8 cellular contexts compared by ENCODE assay signal in genomic region chr6:109455502-109456282, GRCh38. TPM values are rescaled to one million over a fixed set of nuclear protein-coding genes. Genes with fewer than 3 reads are reported as not detected.
DNase-seq lines count a peak whose midpoint lies in the region; ATAC-seq and FAIRE-seq lines count a peak whose summit lies in the region.

A gene with protein sequence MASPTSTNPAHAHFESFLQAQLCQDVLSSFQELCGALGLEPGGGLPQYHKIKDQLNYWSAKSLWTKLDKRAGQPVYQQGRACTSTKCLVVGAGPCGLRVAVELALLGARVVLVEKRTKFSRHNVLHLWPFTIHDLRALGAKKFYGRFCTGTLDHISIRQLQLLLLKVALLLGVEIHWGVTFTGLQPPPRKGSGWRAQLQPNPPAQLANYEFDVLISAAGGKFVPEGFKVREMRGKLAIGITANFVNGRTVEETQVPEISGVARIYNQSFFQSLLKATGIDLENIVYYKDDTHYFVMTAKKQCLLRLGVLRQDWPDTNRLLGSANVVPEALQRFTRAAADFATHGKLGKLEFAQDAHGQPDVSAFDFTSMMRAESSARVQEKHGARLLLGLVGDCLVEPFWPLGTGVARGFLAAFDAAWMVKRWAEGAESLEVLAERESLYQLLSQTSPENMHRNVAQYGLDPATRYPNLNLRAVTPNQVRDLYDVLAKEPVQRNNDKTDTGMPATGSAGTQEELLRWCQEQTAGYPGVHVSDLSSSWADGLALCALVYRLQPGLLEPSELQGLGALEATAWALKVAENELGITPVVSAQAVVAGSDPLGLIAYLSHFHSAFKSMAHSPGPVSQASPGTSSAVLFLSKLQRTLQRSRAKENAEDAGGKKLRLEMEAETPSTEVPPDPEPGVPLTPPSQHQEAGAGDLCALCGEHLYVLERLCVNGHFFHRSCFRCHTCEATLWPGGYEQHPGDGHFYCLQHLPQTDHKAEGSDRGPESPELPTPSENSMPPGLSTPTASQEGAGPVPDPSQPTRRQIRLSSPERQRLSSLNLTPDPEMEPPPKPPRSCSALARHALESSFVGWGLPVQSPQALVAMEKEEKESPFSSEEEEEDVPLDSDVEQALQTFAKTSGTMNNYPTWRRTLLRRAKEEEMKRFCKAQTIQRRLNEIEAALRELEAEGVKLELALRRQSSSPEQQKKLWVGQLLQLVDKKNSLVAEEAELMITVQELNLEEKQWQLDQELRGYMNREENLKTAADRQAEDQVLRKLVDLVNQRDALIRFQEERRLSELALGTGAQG (minus strand): TSS chr6:109455772. CDS start chr6:109454196, 1,576 bp downstream.

- H4K91ac ChIP-seq in trophoblast cell (ENCODE audit: low read depth, low read length) = peak within 1 kb of the TSS; percentile 93

- no peak within 1 kb of the TSS for H3K23ac ChIP-seq in trophoblast cell (ENCODE audit: low read length)

- H3K18ac ChIP-seq in trophoblast cell (ENCODE audit: low read length) = peak within 1 kb of the TSS; percentile 86

- peak within 1 kb of the TSS; percentile 98 for H3K4me2 ChIP-seq in trophoblast cell (ENCODE audit: low read length)

- no peak for FAIRE-seq in urothelium cell line (lab: Jason Lieb, UNC)

- no peaks in the 10 kb centered on the region for H3K27me3 ChIP-seq in trophoblast cell (ENCODE audit: insufficient read depth, low read length)

- DNase-seq in EL (peak; percentile 67), HuH-7.5 (ENCODE audit: low spot score) (peak; percentile 59), SK-MEL-5 (ENCODE audit: low read depth, low spot score) (no peak), Right ventricle myocardium inferior (ENCODE audit: missing footprints) (peak; percentile 90), trophoblast cell (peak; percentile 36 to 56), urothelium cell line (ENCODE audit: low spot score) (peak; percentile 67)
- peak; percentile 64 to 76 for DNase-seq in activated naive CD4-positive, alpha-beta T cell treated with anti-CD3 and anti-CD28 coated beads, Interleukin-2, amount 50 U/mL, for 72 hours (ENCODE audit: low spot score in 2 of 2)

- peaks cover 7% of the 10 kb centered on the region for H3K79me2 ChIP-seq in trophoblast cell (ENCODE audit: control insufficient read depth, insufficient read depth, low read length, poor library complexity)

- intact Hi-C loops in Right ventricle myocardium inferior (cut with DNase I) = loop anchor here (2.0 kb wide), 1 partner anchor 15 kb away; the partner anchor contains the start of genes PPIL6 and SMPD2

- H2AFZ ChIP-seq in trophoblast cell (ENCODE audit: insufficient read depth, low read length, poor library complexity) = peak within 1 kb of the TSS; percentile 79

- peak within 1 kb of the TSS; percentile 10 for H3K27ac ChIP-seq in trophoblast cell (ENCODE audit: low read depth, low read length)

- H2BK120ac ChIP-seq in trophoblast cell (ENCODE audit: insufficient read depth, low read length, poor library complexity) = peak within 1 kb of the TSS; percentile 73

- peak within 1 kb of the TSS; percentile 75 for H2AK5ac ChIP-seq in trophoblast cell (ENCODE audit: low read length)

- H3K14ac ChIP-seq in trophoblast cell (ENCODE audit: low read length) = peak within 1 kb of the TSS; percentile 90

- H2BK12ac ChIP-seq in trophoblast cell (ENCODE audit: low read length) = no peak within 1 kb of the TSS

- H3K9me3 ChIP-seq in trophoblast cell (ENCODE audit: insufficient read depth, low read depth, low read length) = peaks cover 1% of the 10 kb centered on the region

- in situ Hi-C loops in SK-MEL-5 (cut with HindIII; ENCODE audit: low pct_unique_long_range_greater_than_20kb, low sequenced_read_pairs) = no loop called here

- H3K9ac ChIP-seq in trophoblast cell (ENCODE audit: low read length) = peak within 1 kb of the TSS; percentile 80

- no peaks in the 10 kb centered on the region for H3K9me3 Mint-ChIP-seq in activated naive CD4-positive, alpha-beta T cell treated with anti-CD3 and anti-CD28 coated beads, Interleukin-2, amount 50 U/mL, for 72 hours

- H3K4ac ChIP-seq in trophoblast cell (ENCODE audit: low read depth, low read length) = peak within 1 kb of the TSS; percentile 56

- peak within 1 kb of the TSS; percentile 79 for H3K4me3 ChIP-seq in trophoblast cell (ENCODE audit: low read depth, low read length)

- peak; percentile 51 for ATAC-seq in GM21526 (IDR thresholded peaks at IDR 0.05; ENCODE audit: low FRiP score, unreplicated experiment)
- ATAC-seq in activated naive CD4-positive, alpha-beta T cell treated with anti-CD3 and anti-CD28 coated beads, Interleukin-2, amount 50 U/mL, for 72 hours = peak; percentile 47 to 71
- peak; percentile 80 for ATAC-seq in Right ventricle myocardium inferior

- H3K27ac Mint-ChIP-seq in activated naive CD4-positive, alpha-beta T cell treated with anti-CD3 and anti-CD28 coated beads, Interleukin-2, amount 50 U/mL, for 72 hours = peak within 1 kb of the TSS; percentile 88 to 98

- H3K4me1 ChIP-seq in trophoblast cell (ENCODE audit: control insufficient read depth in 1 of 2, insufficient read depth in 2 of 2, low read length in 2 of 2) = peaks cover 5 to 9% of the 10 kb centered on the region in 2 experiments

- no CpG with 5 or more reads among the region's 85 CpGs for WGBS in trophoblast cell (ENCODE audit: extremely low coverage, insufficient coverage, insufficient read length)

- peak within 1 kb of the TSS; percentile 83 for H4K12ac ChIP-seq in trophoblast cell (ENCODE audit: low read depth, low read length)

- peaks cover 21 to 22% of the 10 kb centered on the region in 2 experiments for H3K36me3 ChIP-seq in trophoblast cell (ENCODE audit: control insufficient read depth in 1 of 2, insufficient read depth in 2 of 2, low read length in 2 of 2)

- H2BK5ac ChIP-seq in trophoblast cell (ENCODE audit: low read depth, low read length, poor library complexity) = peak within 1 kb of the TSS; percentile 32

- H3K36me3 Mint-ChIP-seq in activated naive CD4-positive, alpha-beta T cell treated with anti-CD3 and anti-CD28 coated beads, Interleukin-2, amount 50 U/mL, for 72 hours = peaks cover 0 to 4% of the 10 kb centered on the region in 2 donors

- H4K8ac ChIP-seq in trophoblast cell (ENCODE audit: low read depth, low read length) = peak within 1 kb of the TSS; percentile 83

- peaks cover 9% of the 10 kb centered on the region for H3K79me1 ChIP-seq in trophoblast cell (ENCODE audit: low read length)

RNA-seq across cellular contexts. Expression of the gene that starts here (rescaled TPM):
- total RNA-seq in SK-MEL-5 (2014; rRNA removed; shearing (Covaris generic)) = 43.1 and 47.8 TPM in 2 replicates
- polyA plus RNA-seq in SK-MEL-5 (2015; cell fraction: cytosol; rRNA removed) = 25.6 and 37.9 TPM in 2 replicates
- 177 and 191 TPM in 2 replicates for polyA plus RNA-seq in SK-MEL-5 (2015; cell fraction: nucleus; rRNA removed)
- total RNA-seq in activated naive CD4-positive, alpha-beta T cell treated with anti-CD3 and anti-CD28 coated beads, Interleukin-2, amount 50 U/mL, for 72 hours = 10 to 100 TPM; 32.9 to 45.7 TPM
- total RNA-seq in Right ventricle myocardium inferior = 8.3 TPM
- 35.4 and 36.0 TPM in 2 replicates for polyA plus RNA-seq in trophoblast cell (2013)
